Comparison of ENCODE assay signal across 8 cellular contexts in the genomic region with DNA sequence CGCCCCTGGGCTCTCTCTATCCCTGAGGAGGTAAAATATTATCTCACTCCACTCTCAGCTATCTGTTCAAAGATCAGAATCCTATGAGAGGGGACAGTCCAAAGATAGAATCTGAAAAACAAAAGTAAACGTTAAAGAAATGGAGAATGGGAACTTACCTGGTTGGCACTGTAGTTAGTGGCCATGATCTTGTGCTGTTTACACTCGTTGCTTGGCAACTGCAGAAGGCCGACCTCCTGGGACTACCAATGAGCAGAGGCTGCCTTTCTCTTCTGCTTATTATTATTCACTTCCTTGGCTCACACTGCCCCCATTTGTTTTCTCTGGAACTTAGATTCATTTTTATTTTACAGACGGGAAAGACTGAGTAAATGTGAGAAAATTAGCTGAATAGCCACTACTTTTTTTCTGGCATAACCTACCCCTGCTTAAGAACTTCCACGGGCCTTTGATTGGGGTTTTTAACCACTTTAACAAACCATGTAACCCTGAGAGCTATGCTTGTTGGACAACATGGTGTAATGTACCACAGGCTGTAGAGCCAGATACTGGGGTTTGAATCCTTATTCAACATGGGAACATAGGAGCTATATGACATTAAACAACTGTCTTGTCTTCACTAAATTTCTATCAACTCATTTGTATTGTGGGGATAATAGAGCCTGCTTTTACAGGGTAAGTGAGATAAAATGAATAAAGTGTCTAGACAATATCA. TPM values are rescaled to one million over a fixed set of nuclear protein-coding genes. Genes with fewer than 3 reads are reported as not detected.
DNase-seq lines count a peak whose midpoint lies in the region; ATAC-seq and TF ChIP-seq lines count a peak whose summit lies in the region.

A gene with protein sequence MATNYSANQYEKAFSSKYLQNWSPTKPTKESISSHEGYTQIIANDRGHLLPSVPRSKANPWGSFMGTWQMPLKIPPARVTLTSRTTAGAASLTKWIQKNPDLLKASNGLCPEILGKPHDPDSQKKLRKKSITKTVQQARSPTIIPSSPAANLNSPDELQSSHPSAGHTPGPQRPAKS (minus strand): TSS at position 193 of the 715 bp plus-strand sequence. CDS start 8 bp downstream, at position 185.

- H3K9me3 ChIP-seq in left lung (no peaks in the 10 kb centered on the region), subcutaneous abdominal adipose tissue (ENCODE audit: control insufficient read depth in 5 of 5, low read length in 5 of 5) (no peaks in the 10 kb centered on the region)

- H3K4me3 Mint-ChIP-seq in dendritic cell treated with granulocyte-macrophage colony-stimulating factor and Interleukin-4, amounts not matched to agents 40 ng/mL and 50 ng/mL, for 4 days: no peak within 1 kb of the TSS

- peak within 1 kb of the TSS; percentile 4 to 47 for H3K27ac ChIP-seq in left lung
- peak within 1 kb of the TSS; percentile 10 for H3K27ac ChIP-seq in subcutaneous abdominal adipose tissue (ENCODE audit: low read depth, low read length)

- peaks cover 5% of the 10 kb centered on the region for H3K4me1 Mint-ChIP-seq in dendritic cell treated with granulocyte-macrophage colony-stimulating factor and Interleukin-4, amounts not matched to agents 40 ng/mL and 50 ng/mL, for 4 days (ENCODE audit: low read depth)

- ATAC-seq in GM18499 (IDR thresholded peaks at IDR 0.05; ENCODE audit: insufficient read depth, unreplicated experiment): peak; percentile 74
- ATAC-seq in HG02870 (IDR thresholded peaks at IDR 0.05; ENCODE audit: unreplicated experiment): peak; percentile 97
- ATAC-seq in left lung: peak; percentile 99

- intact Hi-C loops in dendritic cell treated with granulocyte-macrophage colony-stimulating factor and Interleukin-4, amounts not matched to agents 40 ng/mL and 50 ng/mL, for 4 days (cut with micrococcal nuclease): loop anchor here (5.0 kb wide), 1 partner anchor 141 kb away; a partner anchor contains a TSS
- intact Hi-C loops in left lung (cut with DNase I): no loop called here

- H3K9ac ChIP-seq in subcutaneous abdominal adipose tissue (ENCODE audit: low read length in 5 of 5): peak within 1 kb of the TSS in 2 of 5 donors; percentile 37 to 50

- H3K4me1 ChIP-seq in left lung: no peaks in the 10 kb centered on the region
- peaks cover 0 to 7% (median 3%) of the 10 kb centered on the region in 5 donors for H3K4me1 ChIP-seq in subcutaneous abdominal adipose tissue (ENCODE audit: control insufficient read depth in 5 of 5, insufficient read depth in 5 of 5, low read length in 5 of 5)

- no peak for TF ChIP-seq CTCF in left lung (IDR thresholded peaks at IDR 0.05)

- H3K9me3 Mint-ChIP-seq in dendritic cell treated with granulocyte-macrophage colony-stimulating factor and Interleukin-4, amounts not matched to agents 40 ng/mL and 50 ng/mL, for 4 days: no peaks in the 10 kb centered on the region

- H3K27me3 ChIP-seq in left lung (no peaks in the 10 kb centered on the region), subcutaneous abdominal adipose tissue (ENCODE audit: control insufficient read depth in 5 of 5, insufficient read depth in 4 of 5, low read length in 5 of 5) (no peaks in the 10 kb centered on the region)

- no peaks in the 10 kb centered on the region for H3K27me3 Mint-ChIP-seq in dendritic cell treated with granulocyte-macrophage colony-stimulating factor and Interleukin-4, amounts not matched to agents 40 ng/mL and 50 ng/mL, for 4 days

- no peak within 1 kb of the TSS for H3K4me3 ChIP-seq in left lung
- H3K4me3 ChIP-seq in subcutaneous abdominal adipose tissue (ENCODE audit: low read depth in 1 of 5, low read length in 5 of 5): no peak within 1 kb of the TSS

- H3K36me3 ChIP-seq in left lung (peaks cover 0 to 25% of the 10 kb centered on the region in 2 donors), subcutaneous abdominal adipose tissue (ENCODE audit: control insufficient read depth in 5 of 5, insufficient read depth in 5 of 5, low read length in 5 of 5) (peaks cover 8 to 35% (median 15%) of the 10 kb centered on the region in 5 donors)

- peaks cover 36% of the 10 kb centered on the region for H3K36me3 Mint-ChIP-seq in dendritic cell treated with granulocyte-macrophage colony-stimulating factor and Interleukin-4, amounts not matched to agents 40 ng/mL and 50 ng/mL, for 4 days (ENCODE audit: low read depth)

- peak within 1 kb of the TSS; percentile 31 for H3K27ac Mint-ChIP-seq in dendritic cell treated with granulocyte-macrophage colony-stimulating factor and Interleukin-4, amounts not matched to agents 40 ng/mL and 50 ng/mL, for 4 days

- peak; percentile 71 for DNase-seq in AG08395 (ENCODE audit: low spot score)
- DNase-seq in NCI-H1436 (lab: John Stamatoyannopoulos, UW): peak; percentile 80
- DNase-seq in T-helper 22 cell (ENCODE audit: low read depth): peak; percentile 48
- peak in 1 of 2 donors; percentile 70 for DNase-seq in left lung

RNA-seq across cellular contexts. Expression of the gene that starts here (rescaled TPM):
- 1 to 10 TPM in 1 of 2 donors, not detected in 1; 5.8 TPM for total RNA-seq in left lung
